In genomic region chr7:7352845-7353244, GRCh38 we compare ENCODE assay signal across 1 cellular context.
TF ChIP-seq lines count a peak whose summit lies in the region.

No MANE protein-coding gene starts in this region.

TF ChIP-seq in GM23338, 12 proteins besides CTCF, POLR2A, EP300 and RAD21 (continued from another document):
- TF ChIP-seq ZNF462 (CRISPR knock-in tag; IDR thresholded peaks at IDR 0.05): peak; percentile 83
- no peak for TF ChIP-seq REST (IDR thresholded peaks at IDR 0.05; ENCODE audit: unreplicated experiment)
- TF ChIP-seq ZNF331 (CRISPR knock-in tag; IDR thresholded peaks at IDR 0.05; ENCODE audit: low read depth): no peak
- peak; percentile 43; the same call in 1 of the 2 replicates for TF ChIP-seq CREB1 (CRISPR knock-in tag; IDR thresholded peaks at IDR 0.05; ENCODE audit: low read depth)
- TF ChIP-seq ETS1 (IDR thresholded peaks at IDR 0.05): 0 out of 2 replicates have a peak, but pooled peaks have one; percentile 2
- peak; percentile 72 for TF ChIP-seq NANOG (IDR thresholded peaks at IDR 0.05; ENCODE audit: borderline replicate concordance)
- no peak for TF ChIP-seq STAT1 (IDR thresholded peaks at IDR 0.05; ENCODE audit: unreplicated experiment)
